In genomic region chrX:149939271-149940014, GRCh38 we compare ENCODE assay signal across 8 cellular contexts. TPM values are rescaled to one million over a fixed set of nuclear protein-coding genes. Genes with fewer than 3 reads are reported as not detected.
DNase-seq lines count a peak whose midpoint lies in the region; ATAC-seq and TF ChIP-seq lines count a peak whose summit lies in the region.

No MANE protein-coding gene starts in this region.

- CTCF ChIA-PET in RWPE1 (lab: Yijun Ruan, JAX), result no interaction called here

- peak; percentile 13 for ATAC-seq in GM21717 (IDR thresholded peaks at IDR 0.05; ENCODE audit: unreplicated experiment)
- peak; percentile 40 to 54 for ATAC-seq in stimulated activated naive B cell treated with anti-CD40 and anti-IgM and Interleukin-4, amounts not matched to agents 10 μg/mL and 1 μg/mL and 100 μg/mL, for 72 hours (replicated peaks)

- peak overlapping the region; percentile 94 for H3K27ac ChIP-seq in RWPE1

- POLR2A ChIA-PET in RWPE1 (lab: Yijun Ruan, JAX; ENCODE audit: low non-redundant PET), result interaction anchor here (0.6 kb wide), 2 partner anchors 84 to 260 kb away, joined by 3 to 5 read pairs; no protein-coding TSS in a partner anchor

- intact Hi-C loops in CD14-positive monocyte (cut with micrococcal nuclease), result no loop called here
- intact Hi-C loops in activated T-helper 2 cell treated with anti-CD3 and anti-CD28 coated beads, Interferon-gamma antibody, Interleukin-2, Interleukin-4, amounts not matched to agents 10 μg/mL and 5 μg/mL and 100 μg/mL, durations not matched to agents 14 hours and 24 hours and 36 hours (cut with micrococcal nuclease), result loop anchor here (2.0 to 10.0 kb wide), 5 partner anchors 67 to 955 kb away; partner anchors contain the start of genes CD99L2 and MTMR1

- H3K4me1 Mint-ChIP-seq in CD14-positive monocyte, result peaks cover 21% of the 10 kb centered on the region
- H3K4me1 Mint-ChIP-seq in activated T-helper 2 cell treated with anti-CD3 and anti-CD28 coated beads, Interferon-gamma antibody, Interleukin-2, Interleukin-4, amounts not matched to agents 10 μg/mL and 5 μg/mL and 100 μg/mL, durations not matched to agents 14 hours and 24 hours and 36 hours (ENCODE audit: low read depth), result peaks cover 1% of the 10 kb centered on the region
- no peaks in the 10 kb centered on the region for H3K4me1 Mint-ChIP-seq in nephron
- peaks cover 8 to 12% of the 10 kb centered on the region in 2 donors for H3K4me1 Mint-ChIP-seq in stimulated activated naive B cell treated with anti-CD40 and anti-IgM and Interleukin-4, amounts not matched to agents 10 μg/mL and 1 μg/mL and 100 μg/mL, for 72 hours

- peak overlapping the region; percentile 93 to 99 (median 98) for H3K27ac Mint-ChIP-seq in CD14-positive monocyte
- peak overlapping the region; percentile 90 for H3K27ac Mint-ChIP-seq in activated T-helper 2 cell treated with anti-CD3 and anti-CD28 coated beads, Interferon-gamma antibody, Interleukin-2, Interleukin-4, amounts not matched to agents 10 μg/mL and 5 μg/mL and 100 μg/mL, durations not matched to agents 14 hours and 24 hours and 36 hours
- peak overlapping the region; percentile 98 to 100 (median 99) for H3K27ac Mint-ChIP-seq in nephron
- peak overlapping the region; percentile 92 for H3K27ac Mint-ChIP-seq in stimulated activated naive B cell treated with anti-CD40 and anti-IgM and Interleukin-4, amounts not matched to agents 10 μg/mL and 1 μg/mL and 100 μg/mL, for 72 hours

- DNase-seq in CD14-positive monocyte (ENCODE audit: low spot score) (peak; percentile 96), LNCaP clone FGC (ENCODE audit: low read depth) (peak; percentile 61), RWPE1 (ENCODE audit: low spot score) (peak; percentile 76), fibroblast of pulmonary artery (ENCODE audit: low read depth) (peak; percentile 93)
- peak; percentile 85 for DNase-seq in activated T-helper 2 cell treated with anti-CD3 and anti-CD28 coated beads, Interferon-gamma antibody, Interleukin-2, Interleukin-4, amounts not matched to agents 10 μg/mL and 5 μg/mL and 100 μg/mL, durations not matched to agents 14 hours and 24 hours and 36 hours (ENCODE audit: low spot score)
- DNase-seq in stimulated activated naive B cell treated with anti-CD40 and anti-IgM and Interleukin-4, amounts not matched to agents 10 μg/mL and 1 μg/mL and 100 μg/mL, for 72 hours, result peak; percentile 82

- peak overlapping the region; percentile 84 to 91 for H3K4me3 Mint-ChIP-seq in CD14-positive monocyte
- peak overlapping the region; percentile 82 for H3K4me3 Mint-ChIP-seq in activated T-helper 2 cell treated with anti-CD3 and anti-CD28 coated beads, Interferon-gamma antibody, Interleukin-2, Interleukin-4, amounts not matched to agents 10 μg/mL and 5 μg/mL and 100 μg/mL, durations not matched to agents 14 hours and 24 hours and 36 hours (ENCODE audit: low read depth)
- H3K4me3 Mint-ChIP-seq in nephron, result peak overlapping the region; percentile 92 to 94 (median 92)
- peak overlapping the region; percentile 88 to 91 for H3K4me3 Mint-ChIP-seq in stimulated activated naive B cell treated with anti-CD40 and anti-IgM and Interleukin-4, amounts not matched to agents 10 μg/mL and 1 μg/mL and 100 μg/mL, for 72 hours

- peaks cover 0 to 4% (median 3%) of the 10 kb centered on the region in 3 donors for H3K27me3 Mint-ChIP-seq in CD14-positive monocyte (ENCODE audit: low read depth in 3 of 3)
- no peaks in the 10 kb centered on the region for H3K27me3 Mint-ChIP-seq in activated T-helper 2 cell treated with anti-CD3 and anti-CD28 coated beads, Interferon-gamma antibody, Interleukin-2, Interleukin-4, amounts not matched to agents 10 μg/mL and 5 μg/mL and 100 μg/mL, durations not matched to agents 14 hours and 24 hours and 36 hours (ENCODE audit: low read depth)
- no peaks in the 10 kb centered on the region for H3K27me3 Mint-ChIP-seq in nephron (ENCODE audit: low read depth)
- H3K27me3 Mint-ChIP-seq in stimulated activated naive B cell treated with anti-CD40 and anti-IgM and Interleukin-4, amounts not matched to agents 10 μg/mL and 1 μg/mL and 100 μg/mL, for 72 hours, result no peaks in the 10 kb centered on the region

- H3K4me3 ChIP-seq in LNCaP clone FGC (ENCODE audit: low read depth, low read length) (peak overlapping the region; percentile 53), fibroblast of pulmonary artery (replicated peaks; ENCODE audit: low read depth, low read length) (peak overlapping the region; percentile 62)

- H3K9me3 Mint-ChIP-seq in CD14-positive monocyte, result peaks cover 0 to 15% (median 8%) of the 10 kb centered on the region in 7 donors
- H3K9me3 Mint-ChIP-seq in activated T-helper 2 cell treated with anti-CD3 and anti-CD28 coated beads, Interferon-gamma antibody, Interleukin-2, Interleukin-4, amounts not matched to agents 10 μg/mL and 5 μg/mL and 100 μg/mL, durations not matched to agents 14 hours and 24 hours and 36 hours, result no peaks in the 10 kb centered on the region
- peaks cover 4% of the 10 kb centered on the region for H3K9me3 Mint-ChIP-seq in nephron
- H3K9me3 Mint-ChIP-seq in stimulated activated naive B cell treated with anti-CD40 and anti-IgM and Interleukin-4, amounts not matched to agents 10 μg/mL and 1 μg/mL and 100 μg/mL, for 72 hours, result no peaks in the 10 kb centered on the region

- TF ChIP-seq CTCF in CD14-positive monocyte (IDR thresholded peaks at IDR 0.05), result no peak
- TF ChIP-seq CTCF in LNCaP clone FGC (IDR thresholded peaks at IDR 0.05; ENCODE audit: control insufficient read depth, extremely low read depth, insufficient read depth), result no peak
- TF ChIP-seq CTCF in RWPE1 (conservative IDR thresholded peaks at IDR 0.05; ENCODE audit: low read depth), result no peak
- no peak for TF ChIP-seq CTCF in fibroblast of pulmonary artery (IDR thresholded peaks at IDR 0.05; ENCODE audit: low read length, missing control alignments)
- no peak for TF ChIP-seq CTCF in nephron (IDR thresholded peaks at IDR 0.05; ENCODE audit: unreplicated experiment in 3 of 3)

- H3K36me3 Mint-ChIP-seq in CD14-positive monocyte (peaks cover 5 to 15% of the 10 kb centered on the region in 2 donors), nephron (ENCODE audit: low read depth) (peaks cover 2% of the 10 kb centered on the region)
- peaks cover 3% of the 10 kb centered on the region for H3K36me3 Mint-ChIP-seq in activated T-helper 2 cell treated with anti-CD3 and anti-CD28 coated beads, Interferon-gamma antibody, Interleukin-2, Interleukin-4, amounts not matched to agents 10 μg/mL and 5 μg/mL and 100 μg/mL, durations not matched to agents 14 hours and 24 hours and 36 hours (ENCODE audit: low read depth)
- H3K36me3 Mint-ChIP-seq in stimulated activated naive B cell treated with anti-CD40 and anti-IgM and Interleukin-4, amounts not matched to agents 10 μg/mL and 1 μg/mL and 100 μg/mL, for 72 hours, result peaks cover 8 to 13% of the 10 kb centered on the region in 2 donors

RNA-seq across cellular contexts. Expression of gene EOLA2, which starts 1.2 kb away (rescaled TPM):
- 10 to 100 TPM; 10.1 to 22.5 TPM for polyA plus RNA-seq in CD14-positive monocyte
- total RNA-seq in activated T-helper 2 cell treated with anti-CD3 and anti-CD28 coated beads, Interferon-gamma antibody, Interleukin-2, Interleukin-4, amounts not matched to agents 10 μg/mL and 5 μg/mL and 100 μg/mL, durations not matched to agents 14 hours and 24 hours and 36 hours, result 45.1 and 45.2 TPM in 2 replicates

RNA-seq across cellular contexts. Expression of gene HSFX4, which starts 10.1 kb away (rescaled TPM):
- not detected for polyA plus RNA-seq in CD14-positive monocyte
- not detected in 2 replicates for total RNA-seq in activated T-helper 2 cell treated with anti-CD3 and anti-CD28 coated beads, Interferon-gamma antibody, Interleukin-2, Interleukin-4, amounts not matched to agents 10 μg/mL and 5 μg/mL and 100 μg/mL, durations not matched to agents 14 hours and 24 hours and 36 hours

RNA-seq across cellular contexts. Expression of gene MAGEA8, which starts 58.5 kb away (rescaled TPM):
- polyA plus RNA-seq in CD14-positive monocyte, result not detected
- total RNA-seq in activated T-helper 2 cell treated with anti-CD3 and anti-CD28 coated beads, Interferon-gamma antibody, Interleukin-2, Interleukin-4, amounts not matched to agents 10 μg/mL and 5 μg/mL and 100 μg/mL, durations not matched to agents 14 hours and 24 hours and 36 hours, result not detected in 2 replicates

Comparison
In these comparisons a context has a peak if more than half of its experiments do, and no peak if none do; other contexts are left out.
1. Peak in every context shown above with its lines: DNase-seq, ATAC-seq, H3K4me3 ChIP-seq and H3K27ac ChIP-seq.